ENCODE assay signal across 35 cellular contexts in the genomic region with DNA sequence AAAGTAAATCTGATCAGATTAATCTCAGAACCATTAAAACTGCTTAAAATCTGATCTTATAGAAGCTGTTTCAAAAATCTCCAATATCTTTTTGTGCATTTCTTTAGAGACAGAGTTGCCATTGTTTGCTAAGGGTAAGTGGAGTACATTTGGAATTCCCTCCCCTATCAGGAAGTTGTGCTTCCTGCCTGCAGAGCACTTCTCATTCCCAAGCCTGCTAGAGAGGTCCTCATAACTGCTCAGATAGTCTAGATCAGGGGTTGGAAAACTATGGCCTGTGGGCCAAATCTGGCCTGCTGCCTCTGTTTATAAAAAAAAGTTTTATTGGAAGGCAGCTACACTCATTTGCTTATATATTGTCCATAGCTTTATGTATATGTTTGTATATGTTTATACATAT.
"Had no signal": no experiment of that assay in that cellular context is flagged by ENCODE, and none has a peak within 500 bp of the region (broad histone marks: within the 10 kb centered on the region; RNA-seq: fewer than 3 reads in every experiment).

No MANE protein-coding gene starts in this region.

- H3K27me3 ChIP-seq: adrenal gland, body of pancreas, brain microvascular endothelial cell, breast epithelium had no signal

- H3K9me3 Mint-ChIP-seq: activated B cell treated with CpG ODN at 0.5 μM for 24 hours; activated CD4-positive, alpha-beta memory T cell treated with anti-CD3 and anti-CD28 coated beads for 36 hours; activated CD4-positive, alpha-beta T cell treated with anti-CD3 and anti-CD28 coated beads, Interleukin-2, amount 10 ng/mL, durations not matched to agents 24 days and 14 days; activated CD8-positive, alpha-beta T cell treated with anti-CD3 and anti-CD28 coated beads for 36 hours; activated naive CD4-positive, alpha-beta T cell treated with anti-CD3 and anti-CD28 coated beads for 36 hours; activated naive CD4-positive, alpha-beta T cell treated with anti-CD3 and anti-CD28 coated beads, Interleukin-2, amount 50 U/mL, for 72 hours; activated naive CD8-positive, alpha-beta T cell treated with anti-CD3 and anti-CD28 coated beads for 36 hours; activated T-cell treated with anti-CD3 and anti-CD28 coated beads, Interleukin-2, amount 50 U/mL, for 4 hours; activated T-cell treated with anti-CD3 and anti-CD28 coated beads, Interleukin-2, amount 50 U/mL, for 72 hours; activated T-helper 1 cell treated with anti-CD3 and anti-CD28 coated beads, Interleukin-12 subunit alpha, Interleukin-12 subunit beta, Interleukin-2, Interleukin-4 antibody, amounts not matched to agents 30 ng/mL and 10 ng/mL and 1 ng/mL, durations not matched to agents 14 hours and 24 hours and 36 hours; activated T-helper 17 cell treated with anti-CD3 and anti-CD28 coated beads, Interleukin-2, amount 50 U/mL, for 72 hours; T-helper 1 cell treated with Interleukin-12 subunit alpha and Interleukin-12 subunit beta and Interleukin-4 antibody, amounts not matched to agents 30 μg/mL and 1 μg/mL, for 36 hours; T-helper 2 cell treated with Interferon-gamma antibody and Interleukin-4, amounts not matched to agents 5 μg/mL and 100 μg/mL, for 36 hours had no signal

- ATAC-seq: activated CD8-positive, alpha-beta T cell treated with anti-CD3 and anti-CD28 coated beads for 36 hours; activated naive CD4-positive, alpha-beta T cell treated with anti-CD3 and anti-CD28 coated beads, Interleukin-2, amount 50 U/mL, for 72 hours; activated T-cell treated with anti-CD3 and anti-CD28 coated beads, Interleukin-2, amount 50 U/mL, for 4 hours; activated T-cell treated with anti-CD3 and anti-CD28 coated beads, Interleukin-2, amount 50 U/mL, for 72 hours; activated T-helper 17 cell treated with anti-CD3 and anti-CD28 coated beads, Interleukin-2, amount 50 U/mL, for 72 hours; body of pancreas had no signal

- H3K36me3 Mint-ChIP-seq: activated CD4-positive, alpha-beta memory T cell treated with anti-CD3 and anti-CD28 coated beads for 36 hours; activated naive CD4-positive, alpha-beta T cell treated with anti-CD3 and anti-CD28 coated beads, Interleukin-2, amount 50 U/mL, for 72 hours; activated naive CD8-positive, alpha-beta T cell treated with anti-CD3 and anti-CD28 coated beads for 36 hours had no signal

- H3K36me3 ChIP-seq: adrenal gland, brain microvascular endothelial cell, breast epithelium had no signal

- H3K9me3 ChIP-seq: adrenal gland, body of pancreas, breast epithelium had no signal

- H3K27me3 Mint-ChIP-seq: activated B cell treated with CpG ODN at 0.5 μM for 24 hours; activated CD4-positive, alpha-beta memory T cell treated with anti-CD3 and anti-CD28 coated beads for 36 hours; activated CD4-positive, alpha-beta T cell treated with anti-CD3 and anti-CD28 coated beads, Interleukin-2, amount 10 ng/mL, durations not matched to agents 24 days and 14 days; activated CD8-positive, alpha-beta T cell treated with anti-CD3 and anti-CD28 coated beads for 36 hours; activated naive CD8-positive, alpha-beta T cell treated with anti-CD3 and anti-CD28 coated beads for 36 hours had no signal

- H3K4me1 Mint-ChIP-seq: activated CD4-positive, alpha-beta T cell treated with anti-CD3 and anti-CD28 coated beads, Interleukin-2, amount 10 ng/mL, durations not matched to agents 24 days and 14 days; activated naive CD8-positive, alpha-beta T cell treated with anti-CD3 and anti-CD28 coated beads for 36 hours; activated T-helper 17 cell treated with anti-CD3 and anti-CD28 coated beads, Interleukin-2, amount 50 U/mL, for 72 hours had no signal

- H3K4me3 ChIP-seq: adrenal gland, body of pancreas, breast epithelium had no signal

- H3K27ac Mint-ChIP-seq: activated B cell treated with CpG ODN at 0.5 μM for 24 hours; activated CD4-positive, alpha-beta memory T cell treated with anti-CD3 and anti-CD28 coated beads for 36 hours; activated CD4-positive, alpha-beta T cell treated with anti-CD3 and anti-CD28 coated beads, Interleukin-2, amount 10 ng/mL, durations not matched to agents 24 days and 14 days; activated CD8-positive, alpha-beta T cell treated with anti-CD3 and anti-CD28 coated beads for 36 hours; activated naive CD4-positive, alpha-beta T cell treated with anti-CD3 and anti-CD28 coated beads for 36 hours; activated naive CD4-positive, alpha-beta T cell treated with anti-CD3 and anti-CD28 coated beads, Interleukin-2, amount 50 U/mL, for 72 hours; activated naive CD8-positive, alpha-beta T cell treated with anti-CD3 and anti-CD28 coated beads for 36 hours; activated T-cell treated with anti-CD3 and anti-CD28 coated beads, Interleukin-2, amount 50 U/mL, for 72 hours; activated T-helper 1 cell treated with anti-CD3 and anti-CD28 coated beads, Interleukin-12 subunit alpha, Interleukin-12 subunit beta, Interleukin-2, Interleukin-4 antibody, amounts not matched to agents 30 ng/mL and 10 ng/mL and 1 ng/mL, durations not matched to agents 14 hours and 24 hours and 36 hours; activated T-helper 17 cell treated with anti-CD3 and anti-CD28 coated beads, Interleukin-2, amount 50 U/mL, for 72 hours; T-helper 1 cell treated with Interleukin-12 subunit alpha and Interleukin-12 subunit beta and Interleukin-4 antibody, amounts not matched to agents 30 μg/mL and 1 μg/mL, for 36 hours; T-helper 2 cell treated with Interferon-gamma antibody and Interleukin-4, amounts not matched to agents 5 μg/mL and 100 μg/mL, for 36 hours had no signal

- H3K4me1 ChIP-seq: adrenal gland, body of pancreas, breast epithelium had no signal

- H3K4me3 Mint-ChIP-seq: activated B cell treated with CpG ODN at 0.5 μM for 24 hours; activated CD4-positive, alpha-beta memory T cell treated with anti-CD3 and anti-CD28 coated beads for 36 hours; activated CD4-positive, alpha-beta T cell treated with anti-CD3 and anti-CD28 coated beads, Interleukin-2, amount 10 ng/mL, durations not matched to agents 24 days and 14 days; activated CD8-positive, alpha-beta T cell treated with anti-CD3 and anti-CD28 coated beads for 36 hours; activated naive CD4-positive, alpha-beta T cell treated with anti-CD3 and anti-CD28 coated beads for 36 hours; activated naive CD8-positive, alpha-beta T cell treated with anti-CD3 and anti-CD28 coated beads for 36 hours; activated T-cell treated with anti-CD3 and anti-CD28 coated beads, Interleukin-2, amount 50 U/mL, for 4 hours; activated T-cell treated with anti-CD3 and anti-CD28 coated beads, Interleukin-2, amount 50 U/mL, for 72 hours; activated T-helper 1 cell treated with anti-CD3 and anti-CD28 coated beads, Interleukin-12 subunit alpha, Interleukin-12 subunit beta, Interleukin-2, Interleukin-4 antibody, amounts not matched to agents 30 ng/mL and 10 ng/mL and 1 ng/mL, durations not matched to agents 14 hours and 24 hours and 36 hours; activated T-helper 17 cell treated with anti-CD3 and anti-CD28 coated beads, Interleukin-2, amount 50 U/mL, for 72 hours; T-helper 1 cell treated with Interleukin-12 subunit alpha and Interleukin-12 subunit beta and Interleukin-4 antibody, amounts not matched to agents 30 μg/mL and 1 μg/mL, for 36 hours; T-helper 2 cell treated with Interferon-gamma antibody and Interleukin-4, amounts not matched to agents 5 μg/mL and 100 μg/mL, for 36 hours had no signal

- DNase-seq: activated B cell treated with CpG ODN at 0.5 μM for 24 hours; activated CD4-positive, alpha-beta memory T cell treated with anti-CD3 and anti-CD28 coated beads for 36 hours; activated CD4-positive, alpha-beta T cell treated with anti-CD3 and anti-CD28 coated beads for 4 hours; activated CD4-positive, alpha-beta T cell treated with anti-CD3 and anti-CD28 coated beads, Interleukin-2, amount 10 ng/mL, durations not matched to agents 24 days and 14 days; activated CD4-positive, alpha-beta T cell treated with anti-CD3 and anti-CD28 coated beads, Interleukin-2, amount 50 U/mL, for 1 hour; activated CD4-positive, alpha-beta T cell treated with anti-CD3 and anti-CD28 coated beads, Interleukin-2, amount 50 U/mL, for 4 hours; activated CD4-positive, CD25-positive, alpha-beta regulatory T cell treated with anti-CD3 and anti-CD28 coated beads, Interleukin-2, amount 50 U/mL, for 72 hours; activated CD8-positive, alpha-beta memory T cell treated with anti-CD3 and anti-CD28 coated beads, Interleukin-2, amount 50 U/mL, for 4 hours; activated CD8-positive, alpha-beta T cell treated with anti-CD3 and anti-CD28 coated beads for 36 hours; activated effector memory CD4-positive, alpha-beta T cell treated with anti-CD3 and anti-CD28 coated beads, Interleukin-2, amount 50 U/mL, for 16 hours; activated gamma-delta T cell treated with Interleukin-2 at 50 U/mL for 16 hours; activated naive CD4-positive, alpha-beta T cell; activated naive CD4-positive, alpha-beta T cell treated with anti-CD3 and anti-CD28 coated beads for 36 hours; activated naive CD4-positive, alpha-beta T cell treated with anti-CD3 and anti-CD28 coated beads, Interleukin-2, amount 50 U/mL, for 16 hours; activated naive CD8-positive, alpha-beta T cell treated with anti-CD3 and anti-CD28 coated beads for 36 hours; activated T-cell treated with anti-CD3 and anti-CD28 coated beads for 4 hours; activated T-cell treated with anti-CD3 and anti-CD28 coated beads, Interleukin-2, amount 50 U/mL, for 1 hour; activated T-cell treated with anti-CD3 and anti-CD28 coated beads, Interleukin-2, amount 50 U/mL, for 4 hours; activated T-cell treated with anti-CD3 and anti-CD28 coated beads, Interleukin-2, amount 50 U/mL, for 72 hours; adrenal gland; amniotic stem cell; aorta; body of pancreas; brain microvascular endothelial cell; central memory CD4-positive, alpha-beta T cell; T-helper 1 cell; T-helper 2 cell; T-helper 9 cell had no signal

- H3K27ac ChIP-seq: adrenal gland, body of pancreas, brain microvascular endothelial cell, breast epithelium, VCaP had no signal
